14 cellular contexts compared by ENCODE assay signal in genomic region chr7:26011039-26011696, GRCh38.
DNase-seq lines count a peak whose midpoint lies in the region; ATAC-seq and TF ChIP-seq lines count a peak whose summit lies in the region.
"Had no signal": no experiment of that assay in that cellular context is flagged by ENCODE, and none has a peak within 500 bp of the region (broad histone marks: within the 10 kb centered on the region; RNA-seq: fewer than 3 reads in every experiment).

No MANE protein-coding gene starts in this region.

- peak; percentile 63 for ATAC-seq in GM19328 (IDR thresholded peaks at IDR 0.05; ENCODE audit: unreplicated experiment)
- peak; percentile 62 for ATAC-seq in HG02571 (IDR thresholded peaks at IDR 0.05; ENCODE audit: unreplicated experiment)
- ATAC-seq in HG03439 (IDR thresholded peaks at IDR 0.05; ENCODE audit: unreplicated experiment) = peak; percentile 75
- ATAC-seq: HepG2 had no signal

- H3F3A ChIP-seq in DOHH2 (ENCODE audit: control insufficient read depth, insufficient read depth) = peaks cover 2% of the 10 kb centered on the region; the same call in 1 of the 2 replicates

- H3K27me3 ChIP-seq in DOHH2 (ENCODE audit: control insufficient read depth, low read length) (peaks cover 86% of the 10 kb centered on the region), left ventricle myocardium inferior (ENCODE audit: low read depth) (peaks cover 32% of the 10 kb centered on the region), neuronal stem cell (ENCODE audit: control insufficient read depth in 3 of 3, insufficient read depth in 3 of 3, low read depth in 1 of 3, low read length in 3 of 3) (no peaks in the 10 kb centered on the region)

- no peaks in the 10 kb centered on the region for H3K9me2 ChIP-seq in DOHH2 (replicated peaks; ENCODE audit: control insufficient read depth, low read length)

- H3K36me3 Mint-ChIP-seq in activated naive CD4-positive, alpha-beta T cell treated with anti-CD3 and anti-CD28 coated beads, Interleukin-2, amount 10 ng/mL, durations not matched to agents 7 days and 5 days = no peaks in the 10 kb centered on the region

- peak overlapping the region; percentile 59 for H3K4me3 ChIP-seq in DOHH2 (ENCODE audit: low read length)
- no peak overlapping the region for H3K4me3 ChIP-seq in left ventricle myocardium inferior
- no peak overlapping the region for H3K4me3 ChIP-seq in neuronal stem cell (ENCODE audit: low read length in 2 of 2)

- H3K9ac ChIP-seq in neuronal stem cell (ENCODE audit: low read depth, low read length, poor library complexity) = no peak overlapping the region

- H2AK5ac ChIP-seq in neuronal stem cell (ENCODE audit: low read depth, low read length) = no peak overlapping the region

- no peaks in the 10 kb centered on the region for H3K79me1 ChIP-seq in neuronal stem cell (ENCODE audit: low read depth, low read length)

- H3K18ac ChIP-seq in neuronal stem cell (ENCODE audit: low read length) = no peak overlapping the region

- no peak for DNase-seq in activated naive CD4-positive, alpha-beta T cell treated with anti-CD3 and anti-CD28 coated beads, Interleukin-2, amount 10 ng/mL, durations not matched to agents 7 days and 5 days
- DNase-seq in OCI-M2 (lab: John Stamatoyannopoulos, UW; ENCODE audit: unreplicated experiment) = no peak
- no peak for DNase-seq in left ventricle myocardium inferior
- no peak for DNase-seq in neuronal stem cell (ENCODE audit: low spot score)
- DNase-seq: cortex of kidney, DND-41, NCI-H146, retina, T1000 had no signal

- CTCF ChIA-PET in activated naive CD4-positive, alpha-beta T cell treated with anti-CD3 and anti-CD28 coated beads, Interleukin-2, amount 10 ng/mL, durations not matched to agents 7 days and 5 days (lab: Charles Lee) = no interaction called here

- no peaks in the 10 kb centered on the region for H3K79me2 ChIP-seq in DOHH2 (ENCODE audit: control insufficient read depth, low read length)

- no peak overlapping the region for H3K4ac ChIP-seq in neuronal stem cell (ENCODE audit: low read length)

- no peak overlapping the region for H2BK15ac ChIP-seq in neuronal stem cell (ENCODE audit: low read length)

- H3K14ac ChIP-seq in neuronal stem cell (ENCODE audit: low read length) = no peak overlapping the region

- peaks cover 8% of the 10 kb centered on the region; the same call in 1 of the 2 replicates for H4K20me1 ChIP-seq in DOHH2 (ENCODE audit: control insufficient read depth, insufficient read depth, low read depth, low read length)

- no peak for TF ChIP-seq CTCF in DOHH2 (IDR thresholded peaks at IDR 0.05; ENCODE audit: low read depth, low read length, poor library complexity, severe bottlenecking)
- TF ChIP-seq CTCF in left ventricle myocardium inferior (IDR thresholded peaks at IDR 0.05; ENCODE audit: borderline replicate concordance) = no peak

- peak overlapping the region; percentile 18; the same call in 1 of the 2 replicates for H3K27ac ChIP-seq in DOHH2 (ENCODE audit: low read depth, low read length)
- H3K27ac ChIP-seq in left ventricle myocardium inferior (replicated peaks) = no peak overlapping the region
- no peak overlapping the region for H3K27ac ChIP-seq in neuronal stem cell (replicated peaks; ENCODE audit: low read length)

- H4K8ac ChIP-seq in neuronal stem cell (ENCODE audit: low read depth, low read length) = no peak overlapping the region

- intact Hi-C loops in left ventricle myocardium inferior (cut with micrococcal nuclease) = no loop called here

- no peaks in the 10 kb centered on the region for H3K9me3 Mint-ChIP-seq in activated naive CD4-positive, alpha-beta T cell treated with anti-CD3 and anti-CD28 coated beads, Interleukin-2, amount 10 ng/mL, durations not matched to agents 7 days and 5 days

- no peak overlapping the region for H3K23ac ChIP-seq in neuronal stem cell (ENCODE audit: low read depth, low read length, poor library complexity)

- peaks cover 22% of the 10 kb centered on the region for H3K27me3 Mint-ChIP-seq in activated naive CD4-positive, alpha-beta T cell treated with anti-CD3 and anti-CD28 coated beads, Interleukin-2, amount 10 ng/mL, durations not matched to agents 7 days and 5 days

- no peak overlapping the region for H2AFZ ChIP-seq in neuronal stem cell (ENCODE audit: low read length)

- H3K4me1 ChIP-seq in DOHH2 (ENCODE audit: control insufficient read depth, low read length) (peaks cover 43% of the 10 kb centered on the region), left ventricle myocardium inferior (no peaks in the 10 kb centered on the region), neuronal stem cell (ENCODE audit: control insufficient read depth in 2 of 2, insufficient read depth in 1 of 2, low read depth in 1 of 2, low read length in 2 of 2) (no peaks in the 10 kb centered on the region)

- H2BK5ac ChIP-seq in neuronal stem cell (ENCODE audit: low read length) = no peak overlapping the region

- H2BK120ac ChIP-seq in neuronal stem cell (ENCODE audit: low read depth, low read length) = no peak overlapping the region

- H4K91ac ChIP-seq in neuronal stem cell (ENCODE audit: low read depth, low read length, poor library complexity) = no peak overlapping the region

- WGBS in neuronal stem cell (ENCODE audit: extremely low coverage in 2 of 2, insufficient read length in 2 of 2, insufficient replicate concordance in 1 of 2), 2 donors = no CpG with 5 or more reads among the region's 9 CpGs

- H3K4me2 ChIP-seq in DOHH2 (ENCODE audit: low read length) (peak overlapping the region; percentile 70), neuronal stem cell (ENCODE audit: insufficient read depth, low read length, poor library complexity, severe bottlenecking) (no peak overlapping the region)

- no peak overlapping the region for H3K27ac Mint-ChIP-seq in activated naive CD4-positive, alpha-beta T cell treated with anti-CD3 and anti-CD28 coated beads, Interleukin-2, amount 10 ng/mL, durations not matched to agents 7 days and 5 days

- no peak overlapping the region for H3K4me3 Mint-ChIP-seq in activated naive CD4-positive, alpha-beta T cell treated with anti-CD3 and anti-CD28 coated beads, Interleukin-2, amount 10 ng/mL, durations not matched to agents 7 days and 5 days

- H3K36me3 ChIP-seq in DOHH2 (ENCODE audit: control insufficient read depth, low read length) = no peaks in the 10 kb centered on the region
- no peaks in the 10 kb centered on the region for H3K36me3 ChIP-seq in left ventricle myocardium inferior
- H3K36me3 ChIP-seq in neuronal stem cell (replicated peaks in 1 of 2; ENCODE audit: control insufficient read depth in 2 of 2, insufficient read depth in 2 of 2, low read length in 2 of 2) = no peaks in the 10 kb centered on the region

- H3K9me3 ChIP-seq in DOHH2 (ENCODE audit: control insufficient read depth, insufficient read depth, low read length) = peaks cover 8% of the 10 kb centered on the region
- H3K9me3 ChIP-seq in left ventricle myocardium inferior (replicated peaks) = peaks cover 15% of the 10 kb centered on the region
- no peaks in the 10 kb centered on the region for H3K9me3 ChIP-seq in neuronal stem cell (replicated peaks in 1 of 2; ENCODE audit: control insufficient read depth in 2 of 2, insufficient read depth in 1 of 2, low read depth in 1 of 2, low read length in 2 of 2)

- no peak overlapping the region for H2BK12ac ChIP-seq in neuronal stem cell (ENCODE audit: low read length)

- H3K4me1 Mint-ChIP-seq in activated naive CD4-positive, alpha-beta T cell treated with anti-CD3 and anti-CD28 coated beads, Interleukin-2, amount 10 ng/mL, durations not matched to agents 7 days and 5 days = no peaks in the 10 kb centered on the region
